In the genomic region with DNA sequence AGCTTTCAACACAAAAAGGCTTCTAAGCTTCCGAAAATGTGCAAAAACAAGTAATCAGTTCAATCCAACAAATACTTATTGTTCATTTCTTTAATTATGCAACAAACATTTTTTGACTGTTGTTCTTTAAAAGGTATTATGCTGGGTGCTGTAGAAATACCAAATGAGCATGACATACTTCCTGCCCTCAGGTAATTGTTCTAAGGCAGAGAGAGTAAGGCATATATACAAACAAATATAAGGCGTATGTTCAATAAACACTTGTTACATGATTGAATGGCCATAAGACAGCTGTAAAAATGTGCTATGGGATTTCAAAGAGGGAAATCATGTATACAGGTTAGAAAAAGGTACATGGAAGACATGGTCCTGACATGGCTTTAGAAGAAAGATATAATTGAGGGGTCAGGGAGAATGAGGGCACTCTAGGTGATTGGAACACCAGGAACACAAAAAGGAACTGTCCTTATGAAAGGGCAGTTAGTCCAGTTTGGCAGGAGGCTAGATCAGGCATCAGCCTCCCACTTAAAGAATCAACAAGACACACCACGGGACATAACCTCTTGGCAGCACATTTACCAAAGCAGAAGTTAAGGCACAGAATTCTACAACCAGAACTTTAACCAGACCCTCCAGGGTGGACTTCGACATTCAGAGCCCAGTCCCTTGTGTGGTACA, we compare ENCODE assay signal across 19 cellular contexts.
DNase-seq lines count a peak whose midpoint lies in the region; ATAC-seq and TF ChIP-seq lines count a peak whose summit lies in the region.
"Had no signal": no experiment of that assay in that cellular context is flagged by ENCODE, and none has a peak within 500 bp of the region (broad histone marks: within the 10 kb centered on the region; RNA-seq: fewer than 3 reads in every experiment).

No MANE protein-coding gene starts in this region.

- ATAC-seq in PC-3 (peak; percentile 31; the same call in 1 of the 2 replicates), left cardiac atrium (peak; percentile 37 to 56)

- in situ Hi-C loops in GM23248 (cut with MboI): no loop called here

- H3K36me3 ChIP-seq in GM23248 (ENCODE audit: low read depth) (no peaks in the 10 kb centered on the region), PC-3 (ENCODE audit: low read depth, low read length) (no peaks in the 10 kb centered on the region)
- H3K36me3 ChIP-seq: pancreas had no signal

- no peaks in the 10 kb centered on the region for H4K20me1 ChIP-seq in GM23248 (ENCODE audit: insufficient read depth)
- H4K20me1 ChIP-seq in PC-3 (ENCODE audit: low read length): no peaks in the 10 kb centered on the region

- WGBS in GM23248 (ENCODE audit: low coverage in 1 of 2, low lambda C conversion rate in 2 of 2, missing lambda C conversion rate in 2 of 2), 2 experiments: 66 to 68% methylated on average over 4 of the region's 4 CpGs

- TF ChIP-seq CTCF in PC-3 (conservative IDR thresholded peaks at IDR 0.05; ENCODE audit: low read depth, low read length) (no peak), nephron progenitor cell (IDR thresholded peaks at IDR 0.05) (no peak)

- H3K4me3 ChIP-seq in GM23248: peak overlapping the region; percentile 77
- H3K4me3 ChIP-seq in PC-3 (ENCODE audit: low read length): peak overlapping the region; percentile 66

- H3K27ac ChIP-seq in GM23248: no peak overlapping the region
- no peak overlapping the region for H3K27ac ChIP-seq in PC-3 (ENCODE audit: low read length)
- H3K27ac ChIP-seq: pancreas, skin epidermis had no signal

- POLR2A ChIA-PET in PC-3 (lab: Charles Lee; ENCODE audit: unreplicated experiment): interaction anchor here (0.5 kb wide), 1 partner anchor 381 kb away, joined by 3 read pairs; no protein-coding TSS in a partner anchor

- H3K4me1 ChIP-seq in GM23248 (ENCODE audit: insufficient read depth): no peaks in the 10 kb centered on the region; the same call in none of the 2 replicates
- peaks cover 20% of the 10 kb centered on the region for H3K4me1 ChIP-seq in PC-3 (ENCODE audit: insufficient read depth, low read length)

- H3K9me3 ChIP-seq in GM23248 (ENCODE audit: low read depth) (no peaks in the 10 kb centered on the region), PC-3 (ENCODE audit: low read length) (no peaks in the 10 kb centered on the region)
- H3K9me3 ChIP-seq: pancreas had no signal

- H3K36me3 Mint-ChIP-seq in nephron progenitor cell (ENCODE audit: low read depth): no peaks in the 10 kb centered on the region
- H3K36me3 Mint-ChIP-seq: WTC11 had no signal

- no peaks in the 10 kb centered on the region for H3K9me2 ChIP-seq in GM23248 (ENCODE audit: insufficient read depth)
- H3K9me2 ChIP-seq in PC-3 (replicated peaks; ENCODE audit: low read length): no peaks in the 10 kb centered on the region

- no peaks in the 10 kb centered on the region for H3K9me3 Mint-ChIP-seq in nephron progenitor cell
- H3K9me3 Mint-ChIP-seq: activated T-helper 1 cell treated with anti-CD3 and anti-CD28 coated beads, Interleukin-12 subunit alpha, Interleukin-12 subunit beta, Interleukin-2, Interleukin-4 antibody, amounts not matched to agents 30 ng/mL and 10 ng/mL and 1 ng/mL, durations not matched to agents 14 hours and 24 hours and 36 hours; effector memory CD8-positive, alpha-beta T cell; T-helper 1 cell treated with Interleukin-12 subunit alpha and Interleukin-12 subunit beta and Interleukin-4 antibody, amounts not matched to agents 30 μg/mL and 1 μg/mL, for 36 hours; WTC11 had no signal

- peaks cover 33% of the 10 kb centered on the region for H3K27me3 Mint-ChIP-seq in nephron progenitor cell (ENCODE audit: low read depth, poor library complexity)

- DNase-seq in GM23248 (no peak), PC-3 (peak; percentile 17), left cardiac atrium (no peak), pons (ENCODE audit: low spot score) (peak; percentile 60), GM19240 (ENCODE audit: insufficient read length, low spot score) (no peak), cortex of kidney (lab: John Stamatoyannopoulos, UW) (no peak), nephron progenitor cell (no peak), COLO829 (ENCODE audit: low spot score) (no peak)
- DNase-seq: effector memory CD8-positive, alpha-beta T cell; NCI-H1436 treated with DMSO at 0.1 percent for 48 hours; NCI-H2227 treated with DMSO at 0.1 percent for 48 hours; NK-92 treated with Interleukin-12 subunit alpha and Interleukin-12 subunit beta, amount 100 ng/mL, for 24 hours; pancreas; stimulated activated CD4-positive, alpha-beta T cell treated with anti-CD3 and anti-CD28 coated beads, Interleukin-4, amount 100 ng/mL, for 24 hours had no signal

- H3K4me2 ChIP-seq in GM23248 (ENCODE audit: unreplicated experiment) (peak overlapping the region; percentile 98), PC-3 (ENCODE audit: low read length) (peak overlapping the region; percentile 94)

- H3K79me2 ChIP-seq in GM23248 (ENCODE audit: insufficient read depth) (no peaks in the 10 kb centered on the region), PC-3 (ENCODE audit: low read length) (no peaks in the 10 kb centered on the region)

- H3K9ac ChIP-seq in GM23248 (peak overlapping the region; percentile 75; the same call in 1 of the 2 replicates), PC-3 (ENCODE audit: low read length) (no peak overlapping the region)

- 0 out of 2 replicates have a peak, but pooled peaks cover 6% of the 10 kb centered on the region for H3K27me3 ChIP-seq in GM23248 (replicated peaks; ENCODE audit: insufficient read depth)
- no peaks in the 10 kb centered on the region for H3K27me3 ChIP-seq in PC-3 (ENCODE audit: low read length)
- H3K27me3 ChIP-seq: pancreas had no signal

- no peak overlapping the region for H3K27ac Mint-ChIP-seq in nephron progenitor cell
- H3K27ac Mint-ChIP-seq: activated T-helper 1 cell treated with anti-CD3 and anti-CD28 coated beads, Interleukin-12 subunit alpha, Interleukin-12 subunit beta, Interleukin-2, Interleukin-4 antibody, amounts not matched to agents 30 ng/mL and 10 ng/mL and 1 ng/mL, durations not matched to agents 14 hours and 24 hours and 36 hours; B cell; T-helper 1 cell treated with Interleukin-12 subunit alpha and Interleukin-12 subunit beta and Interleukin-4 antibody, amounts not matched to agents 30 μg/mL and 1 μg/mL, for 36 hours; WTC11 had no signal

- no peak overlapping the region for H3K4me3 Mint-ChIP-seq in nephron progenitor cell
- H3K4me3 Mint-ChIP-seq: activated T-helper 1 cell treated with anti-CD3 and anti-CD28 coated beads, Interleukin-12 subunit alpha, Interleukin-12 subunit beta, Interleukin-2, Interleukin-4 antibody, amounts not matched to agents 30 ng/mL and 10 ng/mL and 1 ng/mL, durations not matched to agents 14 hours and 24 hours and 36 hours; B cell; T-helper 1 cell treated with Interleukin-12 subunit alpha and Interleukin-12 subunit beta and Interleukin-4 antibody, amounts not matched to agents 30 μg/mL and 1 μg/mL, for 36 hours; WTC11 had no signal

- H3F3A ChIP-seq in GM23248 (ENCODE audit: insufficient read depth) (no peaks in the 10 kb centered on the region), PC-3 (ENCODE audit: low read length, unreplicated experiment) (no peaks in the 10 kb centered on the region)

- CTCF ChIA-PET in PC-3 (lab: Charles Lee): interaction anchor here (0.5 to 1.5 kb wide), 3 partner anchors 17 to 56 kb away, joined by 3 to 4 read pairs (median 4); no protein-coding TSS in a partner anchor

- intact Hi-C loops in PC-3 (cut with micrococcal nuclease): loop anchor here (5.0 to 10.0 kb wide), 4 partner anchors 131 to 891 kb away; partner anchors contain the start of gene SCAF11
- intact Hi-C loops in left cardiac atrium (cut with DNase I): loop anchor here in 1 of 2 donors (10.0 kb wide), 2 partner anchors 549 to 809 kb away; no protein-coding TSS in a partner anchor

- no TSS peak for BruUV-seq in PC-3 (replicated peaks; lab: Mats Ljungman, UMichigan)

- H3K4me1 Mint-ChIP-seq in nephron progenitor cell: peaks cover 6% of the 10 kb centered on the region

- H2AFZ ChIP-seq in GM23248 (peak overlapping the region; percentile 98), PC-3 (ENCODE audit: low read length) (peak overlapping the region; percentile 72)

Comparison
In these comparisons a context has a peak if more than half of its experiments do, and no peak if none do; other contexts are left out.
1. DNase-seq: peak in PC-3 (single experiment) and pons (single experiment); none in GM23248 (single experiment), left cardiac atrium (single experiment), GM19240 (single experiment), cortex of kidney (single experiment), nephron progenitor cell (single experiment) and COLO829 (single experiment).